In genomic region chr10:7787857-7788639, GRCh38 we compare ENCODE assay signal across 8 cellular contexts. TPM values are rescaled to one million over a fixed set of nuclear protein-coding genes. Genes with fewer than 3 reads are reported as not detected.
A peak's percentile ranks its signal among the peaks of the same experiment; 100 is the strongest.
DNase-seq lines count a peak whose midpoint lies in the region; ATAC-seq, FAIRE-seq and TF ChIP-seq lines count a peak whose summit lies in the region.

TSS of gene ATP5F1C (plus strand) at chr10:7788177. CDS start at chr10:7788208, 31 bp downstream.
TSS of gene KIN (minus strand) at chr10:7787993. CDS start at chr10:7787933, 60 bp downstream.

- no peak for TF ChIP-seq EP300 in transverse colon (IDR thresholded peaks at IDR 0.05; ENCODE audit: low read depth)

- no peak within 1 kb of the TSS for H3K27ac Mint-ChIP-seq in activated naive CD4-positive, alpha-beta T cell treated with anti-CD3 and anti-CD28 coated beads, Interleukin-2, amount 50 U/mL, for 72 hours

- DNase-seq in GM10266 (ENCODE audit: extremely low spot score) (peak; percentile 96), NCI-H1092 treated with DMSO at 0.1 percent for 48 hours (lab: John Stamatoyannopoulos, UW) (peak; percentile 98), SKM-1 treated with dmso at 0.1 percent for 144 hours (lab: John Stamatoyannopoulos, UW; ENCODE audit: unreplicated experiment) (peak; percentile 81), Right ventricle myocardium inferior (ENCODE audit: missing footprints) (peak; percentile 99), pancreas (peak; percentile 97 to 99 (median 98)), transverse colon (peak; percentile 98)
- peak; percentile 97 to 98 for DNase-seq in activated naive CD4-positive, alpha-beta T cell treated with anti-CD3 and anti-CD28 coated beads, Interleukin-2, amount 50 U/mL, for 72 hours (ENCODE audit: low spot score in 2 of 2)

- intact Hi-C loops in Right ventricle myocardium inferior (cut with DNase I) (loop anchor here (2.0 kb wide), 1 partner anchor 31 kb away; the partner anchor contains the start of gene TAF3), pancreas (cut with DNase I) (no loop called here), transverse colon (cut with DNase I; ENCODE audit: low total_unique reads) (no loop called here)

- H3K27ac ChIP-seq in pancreas (peak within 1 kb of the TSS; percentile 50 to 91 (median 72)), transverse colon (peak within 1 kb of the TSS; percentile 88 to 93 (median 91))

- H3K4me3 ChIP-seq in pancreas (peak within 1 kb of the TSS; percentile 66 to 99 (median 92)), transverse colon (peak within 1 kb of the TSS; percentile 81 to 98 (median 92))

- H3K27me3 ChIP-seq in pancreas (no peaks in the 10 kb centered on the region), transverse colon (no peaks in the 10 kb centered on the region)

- FAIRE-seq in pancreas (lab: Jason Lieb, UNC) = peak; percentile 82

- in situ Hi-C loops in transverse colon (cut with MboI; ENCODE audit: low pct_ligation_motif_present in 1 of 4, low pct_unique_long_range_greater_than_20kb in 1 of 4, low sequenced_read_pairs in 3 of 4) = no loop called here

- H3K4me1 ChIP-seq in pancreas (peaks cover 17 to 36% (median 27%) of the 10 kb centered on the region in 3 donors), transverse colon (peaks cover 24 to 54% (median 46%) of the 10 kb centered on the region in 4 donors)

- H3K36me3 Mint-ChIP-seq in activated naive CD4-positive, alpha-beta T cell treated with anti-CD3 and anti-CD28 coated beads, Interleukin-2, amount 50 U/mL, for 72 hours = peaks cover 9 to 12% of the 10 kb centered on the region in 2 donors

- peak; percentile 95 for TF ChIP-seq POLR2A in transverse colon (IDR thresholded peaks at IDR 0.05)

- TF ChIP-seq CTCF in GM10266 (IDR thresholded peaks at IDR 0.05; ENCODE audit: control insufficient read depth, insufficient read depth, low read depth, missing control alignments) = no peak
- TF ChIP-seq CTCF in pancreas (IDR thresholded peaks at IDR 0.05) = no peak
- peak in 1 of 5 experiments; percentile 12 for TF ChIP-seq CTCF in transverse colon (IDR thresholded peaks at IDR 0.05)

- ATAC-seq in HG02610 (IDR thresholded peaks at IDR 0.05; ENCODE audit: unreplicated experiment) (peak; percentile 97), Right ventricle myocardium inferior (peak; percentile 97), pancreas (peak; percentile 94 to 99 (median 97))
- peak; percentile 96 to 97 for ATAC-seq in activated naive CD4-positive, alpha-beta T cell treated with anti-CD3 and anti-CD28 coated beads, Interleukin-2, amount 50 U/mL, for 72 hours

- H3K9me3 Mint-ChIP-seq in activated naive CD4-positive, alpha-beta T cell treated with anti-CD3 and anti-CD28 coated beads, Interleukin-2, amount 50 U/mL, for 72 hours = no peaks in the 10 kb centered on the region

- H3K36me3 ChIP-seq in pancreas (no peaks in the 10 kb centered on the region), transverse colon (no peaks in the 10 kb centered on the region)

- H3K9me3 ChIP-seq in pancreas (no peaks in the 10 kb centered on the region), transverse colon (no peaks in the 10 kb centered on the region)

- WGBS in pancreas, 2 donors = 1% methylated on average over 58 to 59 of the region's 59 CpGs
- 1% methylated on average over 43 of the region's 59 CpGs; no CpG with 5 or more reads in 1 of the 2 donors for WGBS in transverse colon (ENCODE audit: low coverage in 1 of 2), 2 donors

RNA-seq across cellular contexts. Expression of gene ATP5F1C, which starts in this region (rescaled TPM):
- 100 to 1,000 TPM; 249 to 323 TPM for total RNA-seq in activated naive CD4-positive, alpha-beta T cell treated with anti-CD3 and anti-CD28 coated beads, Interleukin-2, amount 50 U/mL, for 72 hours
- 804 TPM for total RNA-seq in Right ventricle myocardium inferior
- total RNA-seq in pancreas = 100 to 1,000 TPM; 138 to 195 (median 150) TPM
- polyA plus RNA-seq in pancreas = 100 to 1,000 TPM; 201 to 273 TPM
- 100 to 1,000 TPM; 193 to 492 (median 332) TPM for total RNA-seq in transverse colon

RNA-seq across cellular contexts. Expression of gene KIN, which starts in this region (rescaled TPM):
- 10 to 100 TPM; 10.8 to 13.2 TPM for total RNA-seq in activated naive CD4-positive, alpha-beta T cell treated with anti-CD3 and anti-CD28 coated beads, Interleukin-2, amount 50 U/mL, for 72 hours
- total RNA-seq in Right ventricle myocardium inferior = 7.5 TPM
- 1 to 10 TPM; 2.7 to 6.1 (median 4.4) TPM for total RNA-seq in pancreas
- polyA plus RNA-seq in pancreas = 1 to 10 TPM; 6.5 to 8.8 TPM
- 10 to 100 TPM in 1 of 4 donors, 1 to 10 TPM in 3; 1.8 to 10.8 (median 5.5) TPM for total RNA-seq in transverse colon

Comparison
In these comparisons a context has a peak if more than half of its experiments do, and no peak if none do; other contexts are left out.
1. Peak in every context shown above with its lines: DNase-seq, ATAC-seq, H3K4me3 ChIP-seq and H3K27ac ChIP-seq.